23 cellular contexts compared by ENCODE assay signal in genomic region chr13:35485451-35485850, GRCh38. TPM values are rescaled to one million over a fixed set of nuclear protein-coding genes. Genes with fewer than 3 reads are reported as not detected.
DNase-seq lines count a peak whose midpoint lies in the region; ATAC-seq and TF ChIP-seq lines count a peak whose summit lies in the region.
"Had no signal": no experiment of that assay in that cellular context is flagged by ENCODE, and none has a peak within 500 bp of the region (broad histone marks: within the 10 kb centered on the region; RNA-seq: fewer than 3 reads in every experiment).

No MANE protein-coding gene starts in this region.

- no peaks in the 10 kb centered on the region for H3K9me3 Mint-ChIP-seq in brain
- H3K9me3 Mint-ChIP-seq: activated naive CD4-positive, alpha-beta T cell treated with anti-CD3 and anti-CD28 coated beads, Interleukin-2, amount 10 ng/mL, durations not matched to agents 7 days and 5 days; central memory CD8-positive, alpha-beta T cell; naive B cell had no signal

- peaks cover 13% of the 10 kb centered on the region for H3K27me3 Mint-ChIP-seq in brain
- H3K27me3 Mint-ChIP-seq: activated naive CD4-positive, alpha-beta T cell treated with anti-CD3 and anti-CD28 coated beads, Interleukin-2, amount 10 ng/mL, durations not matched to agents 7 days and 5 days; CD4-positive, CD25-positive, alpha-beta regulatory T cell; central memory CD8-positive, alpha-beta T cell; naive B cell had no signal

- H3K36me3 Mint-ChIP-seq in brain: no peaks in the 10 kb centered on the region
- H3K36me3 Mint-ChIP-seq: activated naive CD4-positive, alpha-beta T cell treated with anti-CD3 and anti-CD28 coated beads, Interleukin-2, amount 10 ng/mL, durations not matched to agents 7 days and 5 days; CD4-positive, CD25-positive, alpha-beta regulatory T cell; naive B cell had no signal

- intact Hi-C loops in left cardiac atrium (cut with DNase I): no loop called here

- peaks cover 29% of the 10 kb centered on the region for H3K4me1 Mint-ChIP-seq in brain
- H3K4me1 Mint-ChIP-seq: activated naive CD4-positive, alpha-beta T cell treated with anti-CD3 and anti-CD28 coated beads, Interleukin-2, amount 10 ng/mL, durations not matched to agents 7 days and 5 days; CD4-positive, CD25-positive, alpha-beta regulatory T cell; central memory CD8-positive, alpha-beta T cell; naive B cell had no signal

- peak; percentile 16 for DNase-seq in DMS 273 treated with DMSO at 0.1 percent for 48 hours (lab: John Stamatoyannopoulos, UW)
- DNase-seq in NCI-H1417 treated with DMSO at 0.1 percent for 48 hours (lab: John Stamatoyannopoulos, UW): peak; percentile 31
- DNase-seq in NCI-H446 (lab: John Stamatoyannopoulos, UW): peak; percentile 57 to 72
- DNase-seq in left cardiac atrium: no peak
- DNase-seq in DMS114 treated with DMSO at 0.1 percent for 48 hours (lab: John Stamatoyannopoulos, UW; ENCODE audit: unreplicated experiment): no peak
- DNase-seq: activated CD4-positive, alpha-beta T cell treated with anti-CD3 and anti-CD28 coated beads for 4 hours; activated naive CD4-positive, alpha-beta T cell treated with anti-CD3 and anti-CD28 coated beads, Interleukin-2, amount 10 ng/mL, durations not matched to agents 7 days and 5 days; aorta; CD4-positive, CD25-positive, alpha-beta regulatory T cell; head of caudate nucleus; mesenchymal stem cell; naive B cell; NCI-H226; nucleus accumbens; Right ventricle myocardium superior; stimulated activated CD4-positive, alpha-beta T cell treated with anti-CD3 and anti-CD28 coated beads, Interleukin-4, amount 100 ng/mL, for 24 hours; stimulated activated naive CD4-positive, alpha-beta T cell treated with Interleukin-2 at 50 U/mL for 16 hours; T-helper 1 cell had no signal

- ATAC-seq in GM18873 (IDR thresholded peaks at IDR 0.05; ENCODE audit: low FRiP score, unreplicated experiment) (no peak), left cardiac atrium (no peak)

- peak overlapping the region in 3 of 5 experiments; percentile 60 to 70 (median 66) for H3K4me3 Mint-ChIP-seq in brain
- H3K4me3 Mint-ChIP-seq: activated naive CD4-positive, alpha-beta T cell treated with anti-CD3 and anti-CD28 coated beads, Interleukin-2, amount 10 ng/mL, durations not matched to agents 7 days and 5 days; central memory CD8-positive, alpha-beta T cell; naive B cell had no signal

- no peak for TF ChIP-seq CTCF in brain (conservative IDR thresholded peaks at IDR 0.05)

- H3K27ac Mint-ChIP-seq in brain: peak overlapping the region in 3 of 5 experiments; percentile 68 to 89 (median 86)
- H3K27ac Mint-ChIP-seq: activated naive CD4-positive, alpha-beta T cell treated with anti-CD3 and anti-CD28 coated beads, Interleukin-2, amount 10 ng/mL, durations not matched to agents 7 days and 5 days; CD4-positive, CD25-positive, alpha-beta regulatory T cell had no signal

RNA-seq across cellular contexts. Expression of gene MAB21L1, which starts 9.0 kb away (rescaled TPM):
- polyA plus RNA-seq in brain (ENCODE audit: insufficient read depth, low read depth, low replicate concordance): 0.20 TPM
- under 1 TPM; 0.24 to 0.29 TPM for total RNA-seq in left cardiac atrium
- total RNA-seq: CD4-positive, CD25-positive, alpha-beta regulatory T cell; OCI-LY7; renal cortical epithelial cell had no signal
- polyA plus RNA-seq: CD4-positive, CD25-positive, alpha-beta regulatory T cell had no signal

Comparison
In these comparisons a context has a peak if more than half of its experiments do, and no peak if none do; other contexts are left out.
1. DNase-seq: peak in DMS 273 treated with DMSO at 0.1 percent for 48 hours (single experiment), NCI-H1417 treated with DMSO at 0.1 percent for 48 hours (single experiment) and NCI-H446 (2 of 2); none in left cardiac atrium (single experiment) and DMS114 treated with DMSO at 0.1 percent for 48 hours (single experiment).